Comparison of ENCODE assay signal across 6 cellular contexts in genomic region chrY:18073464-18073863, GRCh38. TPM values are rescaled to one million over a fixed set of nuclear protein-coding genes. Genes with fewer than 3 reads are reported as not detected.
"Had no signal": no experiment of that assay in that cellular context is flagged by ENCODE, and none has a peak within 500 bp of the region (broad histone marks: within the 10 kb centered on the region; RNA-seq: fewer than 3 reads in every experiment).

No MANE protein-coding gene starts in this region.

RNA-seq across cellular contexts. Expression of gene CDY2A, which starts 47.9 kb away (rescaled TPM):
- total RNA-seq: HepG2, HT-29, HT1080, IMR-90, K562 had no signal
- polyA plus RNA-seq: HepG2, IgD-negative memory B cell, IMR-90, K562 had no signal
